8 cellular contexts compared by ENCODE assay signal in genomic region chr10:61752111-61753011, GRCh38.
DNase-seq lines count a peak whose midpoint lies in the region; ATAC-seq, FAIRE-seq and TF ChIP-seq lines count a peak whose summit lies in the region.

No MANE protein-coding gene starts in this region.

- H3K9me3 Mint-ChIP-seq in stimulated activated naive B cell treated with anti-CD40 and anti-IgM and Interleukin-4, amounts not matched to agents 10 μg/mL and 1 μg/mL and 100 μg/mL, for 72 hours, result no peaks in the 10 kb centered on the region

- no peak for TF ChIP-seq POLR2A in H54 (IDR thresholded peaks at IDR 0.05; ENCODE audit: low read depth, low read length)

- no peaks in the 10 kb centered on the region for H3K36me3 Mint-ChIP-seq in stimulated activated naive B cell treated with anti-CD40 and anti-IgM and Interleukin-4, amounts not matched to agents 10 μg/mL and 1 μg/mL and 100 μg/mL, for 72 hours

- H3K4me3 Mint-ChIP-seq in stimulated activated naive B cell treated with anti-CD40 and anti-IgM and Interleukin-4, amounts not matched to agents 10 μg/mL and 1 μg/mL and 100 μg/mL, for 72 hours, result peak overlapping the region; percentile 36 to 63

- peak overlapping the region; percentile 63 for H3K27ac Mint-ChIP-seq in stimulated activated naive B cell treated with anti-CD40 and anti-IgM and Interleukin-4, amounts not matched to agents 10 μg/mL and 1 μg/mL and 100 μg/mL, for 72 hours

- FAIRE-seq in H54 (lab: Jason Lieb, UNC) (peak; percentile 99), frontal cortex (lab: Jason Lieb, UNC) (no peak)

- no peaks in the 10 kb centered on the region for H3K27me3 Mint-ChIP-seq in stimulated activated naive B cell treated with anti-CD40 and anti-IgM and Interleukin-4, amounts not matched to agents 10 μg/mL and 1 μg/mL and 100 μg/mL, for 72 hours

- peaks cover 12 to 31% of the 10 kb centered on the region in 2 donors for H3K4me1 Mint-ChIP-seq in stimulated activated naive B cell treated with anti-CD40 and anti-IgM and Interleukin-4, amounts not matched to agents 10 μg/mL and 1 μg/mL and 100 μg/mL, for 72 hours

- DNase-seq in GM03348 (ENCODE audit: low spot score) (peak; percentile 37), H54 (ENCODE audit: insufficient read length, low spot score) (no peak), OCI-M1 (lab: John Stamatoyannopoulos, UW) (peak; percentile 80), DMS79 (lab: John Stamatoyannopoulos, UW) (no peak), frontal cortex (ENCODE audit: low spot score in 2 of 2) (no peak)
- DNase-seq in stimulated activated naive B cell treated with anti-CD40 and anti-IgM and Interleukin-4, amounts not matched to agents 10 μg/mL and 1 μg/mL and 100 μg/mL, for 72 hours, result no peak

- ATAC-seq in esophagus mucosa (peak; percentile 85), HG03442 (IDR thresholded peaks at IDR 0.05; ENCODE audit: unreplicated experiment) (no peak)
- peak; percentile 52 to 61 for ATAC-seq in stimulated activated naive B cell treated with anti-CD40 and anti-IgM and Interleukin-4, amounts not matched to agents 10 μg/mL and 1 μg/mL and 100 μg/mL, for 72 hours (replicated peaks)

Comparison
In these comparisons a context has a peak if more than half of its experiments do, and no peak if none do; other contexts are left out.
1. DNase-seq: peak in GM03348 (single experiment) and OCI-M1 (single experiment); none in H54 (single experiment), stimulated activated naive B cell treated with anti-CD40 and anti-IgM and Interleukin-4, amounts not matched to agents 10 μg/mL and 1 μg/mL and 100 μg/mL, for 72 hours (single experiment), DMS79 (single experiment) and frontal cortex (0 of 2).